ENCODE assay signal across 16 cellular contexts in genomic region chr11:76212086-76213035, GRCh38. TPM values are rescaled to one million over a fixed set of nuclear protein-coding genes. Genes with fewer than 3 reads are reported as not detected.
"Had no signal": no experiment of that assay in that cellular context is flagged by ENCODE, and none has a peak within 500 bp of the region (broad histone marks: within the 10 kb centered on the region; RNA-seq: fewer than 3 reads in every experiment).

No MANE protein-coding gene starts in this region.

- H3K9ac ChIP-seq: parathyroid adenoma had no signal

- H3K27ac ChIP-seq: colonic mucosa, esophagus squamous epithelium, parathyroid adenoma, tibial nerve, vagina had no signal

- H3K36me3 Mint-ChIP-seq: activated CD4-positive, alpha-beta memory T cell treated with anti-CD3 and anti-CD28 coated beads for 36 hours; activated naive CD8-positive, alpha-beta T cell treated with anti-CD3 and anti-CD28 coated beads for 36 hours; immature natural killer cell had no signal

- H3K4me3 ChIP-seq: colonic mucosa, esophagus squamous epithelium, tibial nerve, vagina had no signal

- H3K9me3 Mint-ChIP-seq: activated CD4-positive, alpha-beta memory T cell treated with anti-CD3 and anti-CD28 coated beads for 36 hours; activated naive CD8-positive, alpha-beta T cell treated with anti-CD3 and anti-CD28 coated beads for 36 hours; immature natural killer cell; T-helper 2 cell treated with Interferon-gamma antibody and Interleukin-4, amounts not matched to agents 5 μg/mL and 100 μg/mL, for 36 hours had no signal

- DNase-seq: activated CD4-positive, alpha-beta memory T cell treated with anti-CD3 and anti-CD28 coated beads for 36 hours; activated CD4-positive, CD25-positive, alpha-beta regulatory T cell treated with anti-CD3 and anti-CD28 coated beads, Interleukin-2, amount 50 U/mL, for 72 hours; activated gamma-delta T cell treated with Interleukin-2 at 50 U/mL for 16 hours; activated naive CD8-positive, alpha-beta T cell treated with anti-CD3 and anti-CD28 coated beads for 36 hours; activated T-cell treated with anti-CD3 and anti-CD28 coated beads, Interleukin-2, amount 50 U/mL, for 48 hours; colonic mucosa; esophagus squamous epithelium; foreskin fibroblast; glutamatergic neuron; immature natural killer cell; left colon; small intestine had no signal

- H3K4me3 Mint-ChIP-seq: activated CD4-positive, alpha-beta memory T cell treated with anti-CD3 and anti-CD28 coated beads for 36 hours; activated naive CD8-positive, alpha-beta T cell treated with anti-CD3 and anti-CD28 coated beads for 36 hours had no signal

- H3K36me3 ChIP-seq: colonic mucosa, esophagus squamous epithelium, tibial nerve, vagina had no signal

- ATAC-seq: left colon had no signal

- H2AFZ ChIP-seq: parathyroid adenoma had no signal

- H3K27ac Mint-ChIP-seq: activated CD4-positive, alpha-beta memory T cell treated with anti-CD3 and anti-CD28 coated beads for 36 hours; activated naive CD8-positive, alpha-beta T cell treated with anti-CD3 and anti-CD28 coated beads for 36 hours; immature natural killer cell; T-helper 2 cell treated with Interferon-gamma antibody and Interleukin-4, amounts not matched to agents 5 μg/mL and 100 μg/mL, for 36 hours had no signal

- H3K79me2 ChIP-seq: parathyroid adenoma had no signal

- H3K27me3 ChIP-seq: vagina had no signal

RNA-seq across cellular contexts. Expression of gene WNT11, which starts 6.1 kb away (rescaled TPM):
- total RNA-seq: activated CD4-positive, alpha-beta memory T cell treated with anti-CD3 and anti-CD28 coated beads for 36 hours; activated naive CD8-positive, alpha-beta T cell treated with anti-CD3 and anti-CD28 coated beads for 36 hours had no signal
